In the genomic region with DNA sequence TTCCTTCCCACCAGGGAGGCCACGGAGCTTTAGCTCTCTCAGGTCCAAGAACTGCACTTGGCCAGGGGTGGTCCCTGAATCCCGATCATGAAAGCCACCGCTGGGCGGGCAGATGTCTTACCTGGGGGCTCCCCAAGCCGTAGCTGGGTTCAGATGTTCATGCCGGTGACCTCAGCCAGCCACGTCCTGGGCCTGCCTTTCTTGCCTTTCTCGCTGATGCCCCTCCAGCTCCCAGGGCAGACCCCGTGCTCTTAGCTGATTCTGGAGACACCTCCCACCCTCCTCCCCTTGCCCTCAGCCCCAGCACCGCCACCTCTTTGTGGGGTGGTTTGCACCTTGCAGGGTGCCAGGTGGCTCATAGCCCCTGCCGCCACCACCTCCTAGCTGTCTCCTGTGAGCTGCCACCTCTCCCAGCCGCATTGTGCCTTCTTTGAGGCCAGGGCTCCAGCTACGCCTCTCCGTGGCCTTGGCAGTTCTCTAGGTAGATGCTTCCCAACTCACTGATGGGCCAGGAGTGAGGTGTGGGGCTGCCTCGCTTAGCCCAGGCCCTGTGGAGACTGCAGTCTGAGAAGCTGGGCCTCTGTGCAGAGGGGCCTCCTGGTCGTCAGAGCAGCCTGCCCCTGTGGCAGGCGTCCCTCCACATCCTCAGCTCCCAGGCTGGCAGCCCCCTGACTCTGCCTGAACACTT, we compare ENCODE assay signal across 15 cellular contexts.
"Had no signal": no experiment of that assay in that cellular context is flagged by ENCODE, and none has a peak within 500 bp of the region (broad histone marks: within the 10 kb centered on the region; RNA-seq: fewer than 3 reads in every experiment).

No MANE protein-coding gene starts in this region.

- H3K27ac Mint-ChIP-seq: activated CD4-positive, alpha-beta T cell treated with anti-CD3 and anti-CD28 coated beads, Interleukin-2, amount 10 ng/mL, durations not matched to agents 7 days and 5 days; activated naive CD8-positive, alpha-beta T cell; immature natural killer cell; naive thymus-derived CD4-positive, alpha-beta T cell; T-helper 17 cell had no signal

- H3K4me3 ChIP-seq: mucosa of descending colon, SJCRH30, smooth muscle cell, uterus had no signal

- H3K4me3 Mint-ChIP-seq: activated CD4-positive, alpha-beta T cell treated with anti-CD3 and anti-CD28 coated beads, Interleukin-2, amount 10 ng/mL, durations not matched to agents 7 days and 5 days; activated naive CD8-positive, alpha-beta T cell; immature natural killer cell; naive thymus-derived CD4-positive, alpha-beta T cell; T-helper 17 cell had no signal

- H3K4me1 ChIP-seq: SJCRH30, uterus had no signal

- H3K27ac ChIP-seq: SJCRH30, uterus had no signal

- H3K27me3 ChIP-seq: uterus had no signal

- H3K9me3 Mint-ChIP-seq: activated CD4-positive, alpha-beta T cell treated with anti-CD3 and anti-CD28 coated beads, Interleukin-2, amount 10 ng/mL, durations not matched to agents 7 days and 5 days; brain; immature natural killer cell; naive thymus-derived CD4-positive, alpha-beta T cell had no signal

- H3K36me3 ChIP-seq: SJCRH30, uterus had no signal

- H3K36me3 Mint-ChIP-seq: activated naive CD8-positive, alpha-beta T cell; brain; immature natural killer cell; naive thymus-derived CD4-positive, alpha-beta T cell had no signal

- H3K9me3 ChIP-seq: mucosa of descending colon, SJCRH30, uterus had no signal

- H3K4me1 Mint-ChIP-seq: activated CD4-positive, alpha-beta T cell treated with anti-CD3 and anti-CD28 coated beads, Interleukin-2, amount 10 ng/mL, durations not matched to agents 7 days and 5 days; immature natural killer cell; naive thymus-derived CD4-positive, alpha-beta T cell; T-helper 17 cell had no signal

- H3K27me3 Mint-ChIP-seq: activated CD4-positive, alpha-beta T cell treated with anti-CD3 and anti-CD28 coated beads, Interleukin-2, amount 10 ng/mL, durations not matched to agents 7 days and 5 days; activated naive CD8-positive, alpha-beta T cell had no signal

- DNase-seq: activated CD4-positive, alpha-beta T cell treated with anti-CD3 and anti-CD28 coated beads, Interleukin-2, amount 10 ng/mL, durations not matched to agents 7 days and 5 days; activated CD4-positive, CD25-positive, alpha-beta regulatory T cell; effector CD8-positive, alpha-beta T cell; foreskin fibroblast; immature natural killer cell; left colon; naive thymus-derived CD4-positive, alpha-beta T cell; right cardiac atrium; SJCRH30 had no signal

- ATAC-seq: left colon; mucosa of descending colon; naive thymus-derived CD4-positive, alpha-beta T cell; right cardiac atrium; T-helper 17 cell had no signal
